ENCODE assay signal across 1 cellular context in the genomic region with DNA sequence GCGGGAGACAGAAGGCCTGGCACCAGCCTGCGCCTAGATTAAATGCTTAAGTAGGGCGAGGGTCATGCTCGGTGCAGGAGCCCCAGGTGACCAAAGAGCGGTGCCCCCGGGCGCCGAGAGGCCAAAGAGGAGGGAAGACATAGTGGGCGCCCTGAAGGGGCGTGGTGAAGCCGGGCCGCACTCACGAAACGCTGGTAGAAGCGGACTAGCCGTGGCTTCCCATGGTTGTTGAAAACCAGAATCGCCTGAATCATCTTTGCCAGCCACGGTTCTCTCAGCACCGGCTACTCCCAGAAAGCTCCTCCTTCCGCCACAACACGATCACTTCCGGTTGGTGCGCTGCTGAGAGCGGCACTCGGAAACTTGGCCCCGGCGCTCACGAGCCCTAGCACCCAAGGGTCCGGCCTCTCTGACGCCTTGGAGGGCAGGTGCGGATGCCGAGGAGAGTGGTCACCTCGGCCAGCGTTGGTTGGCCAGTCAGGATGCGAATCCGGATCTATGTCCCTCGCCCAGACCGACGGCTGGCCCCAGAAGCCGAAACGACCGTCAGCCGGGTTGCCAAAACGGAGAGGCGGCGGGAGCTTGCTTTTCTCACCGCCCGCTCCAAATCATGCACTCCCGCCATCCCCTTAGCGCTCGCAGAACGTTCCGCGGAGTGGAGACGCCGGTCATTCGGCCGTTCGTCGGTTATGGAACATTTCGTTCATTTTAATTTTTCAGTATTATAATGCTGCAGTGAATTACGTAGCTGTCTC.
TF ChIP-seq lines count a peak whose summit lies in the region.

A gene (minus strand): TSS at position 299 of the 755 bp plus-strand sequence. CDS start 45 bp downstream, at position 254.

TF ChIP-seq in HEK293, 187 proteins besides CTCF, POLR2A, EP300 and RAD21 (continued from another document and continues in another):
- TF ChIP-seq ZNF837 (tag by site-specific recombination; IDR thresholded peaks at IDR 0.05), result 0 out of 2 replicates have a peak, but pooled peaks have one; percentile 61
- TF ChIP-seq, protein P1, sequence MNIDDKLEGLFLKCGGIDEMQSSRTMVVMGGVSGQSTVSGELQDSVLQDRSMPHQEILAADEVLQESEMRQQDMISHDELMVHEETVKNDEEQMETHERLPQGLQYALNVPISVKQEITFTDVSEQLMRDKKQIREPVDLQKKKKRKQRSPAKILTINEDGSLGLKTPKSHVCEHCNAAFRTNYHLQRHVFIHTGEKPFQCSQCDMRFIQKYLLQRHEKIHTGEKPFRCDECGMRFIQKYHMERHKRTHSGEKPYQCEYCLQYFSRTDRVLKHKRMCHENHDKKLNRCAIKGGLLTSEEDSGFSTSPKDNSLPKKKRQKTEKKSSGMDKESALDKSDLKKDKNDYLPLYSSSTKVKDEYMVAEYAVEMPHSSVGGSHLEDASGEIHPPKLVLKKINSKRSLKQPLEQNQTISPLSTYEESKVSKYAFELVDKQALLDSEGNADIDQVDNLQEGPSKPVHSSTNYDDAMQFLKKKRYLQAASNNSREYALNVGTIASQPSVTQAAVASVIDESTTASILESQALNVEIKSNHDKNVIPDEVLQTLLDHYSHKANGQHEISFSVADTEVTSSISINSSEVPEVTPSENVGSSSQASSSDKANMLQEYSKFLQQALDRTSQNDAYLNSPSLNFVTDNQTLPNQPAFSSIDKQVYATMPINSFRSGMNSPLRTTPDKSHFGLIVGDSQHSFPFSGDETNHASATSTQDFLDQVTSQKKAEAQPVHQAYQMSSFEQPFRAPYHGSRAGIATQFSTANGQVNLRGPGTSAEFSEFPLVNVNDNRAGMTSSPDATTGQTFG (tag by site-specific recombination; IDR thresholded peaks at IDR 0.05; ENCODE audit: borderline replicate concordance), result peak; percentile 87; the same call in 1 of the 2 replicates
- TF ChIP-seq, protein P2, sequence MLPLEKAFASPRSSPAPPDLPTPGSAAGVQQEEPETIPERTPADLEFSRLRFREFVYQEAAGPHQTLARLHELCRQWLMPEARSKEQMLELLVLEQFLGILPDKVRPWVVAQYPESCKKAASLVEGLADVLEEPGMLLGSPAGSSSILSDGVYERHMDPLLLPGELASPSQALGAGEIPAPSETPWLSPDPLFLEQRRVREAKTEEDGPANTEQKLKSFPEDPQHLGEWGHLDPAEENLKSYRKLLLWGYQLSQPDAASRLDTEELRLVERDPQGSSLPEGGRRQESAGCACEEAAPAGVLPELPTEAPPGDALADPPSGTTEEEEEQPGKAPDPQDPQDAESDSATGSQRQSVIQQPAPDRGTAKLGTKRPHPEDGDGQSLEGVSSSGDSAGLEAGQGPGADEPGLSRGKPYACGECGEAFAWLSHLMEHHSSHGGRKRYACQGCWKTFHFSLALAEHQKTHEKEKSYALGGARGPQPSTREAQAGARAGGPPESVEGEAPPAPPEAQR (tag by site-specific recombination; IDR thresholded peaks at IDR 0.05), result peak; percentile 97
- no peak for TF ChIP-seq ZNF48 (tag by site-specific recombination; IDR thresholded peaks at IDR 0.05)
- peak; percentile 89 for TF ChIP-seq YY2 (tag by site-specific recombination; IDR thresholded peaks at IDR 0.05)
- TF ChIP-seq GLI2 (tag by site-specific recombination; IDR thresholded peaks at IDR 0.05; ENCODE audit: borderline replicate concordance, low read depth), result no peak
- peak; percentile 82 for TF ChIP-seq ZBTB8A (tag by site-specific recombination; IDR thresholded peaks at IDR 0.05)
- TF ChIP-seq ZNF530 (tag by site-specific recombination; IDR thresholded peaks at IDR 0.05; ENCODE audit: low read depth), result no peak
- no peak for TF ChIP-seq ZNF521 (tag by site-specific recombination; IDR thresholded peaks at IDR 0.05)
- no peak for TF ChIP-seq ZNF112 (tag by site-specific recombination; IDR thresholded peaks at IDR 0.05)
- no peak for TF ChIP-seq ZNF658 (tag by site-specific recombination; IDR thresholded peaks at IDR 0.05)
- TF ChIP-seq BCL11A (tag by site-specific recombination; IDR thresholded peaks at IDR 0.05; ENCODE audit: low read depth), result peak; percentile 70; the same call in 1 of the 2 replicates
- TF ChIP-seq, protein P3, sequence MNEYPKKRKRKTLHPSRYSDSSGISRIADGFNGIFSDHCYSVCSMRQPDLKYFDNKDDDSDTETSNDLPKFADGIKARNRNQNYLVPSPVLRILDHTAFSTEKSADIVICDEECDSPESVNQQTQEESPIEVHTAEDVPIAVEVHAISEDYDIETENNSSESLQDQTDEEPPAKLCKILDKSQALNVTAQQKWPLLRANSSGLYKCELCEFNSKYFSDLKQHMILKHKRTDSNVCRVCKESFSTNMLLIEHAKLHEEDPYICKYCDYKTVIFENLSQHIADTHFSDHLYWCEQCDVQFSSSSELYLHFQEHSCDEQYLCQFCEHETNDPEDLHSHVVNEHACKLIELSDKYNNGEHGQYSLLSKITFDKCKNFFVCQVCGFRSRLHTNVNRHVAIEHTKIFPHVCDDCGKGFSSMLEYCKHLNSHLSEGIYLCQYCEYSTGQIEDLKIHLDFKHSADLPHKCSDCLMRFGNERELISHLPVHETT (tag by site-specific recombination; IDR thresholded peaks at IDR 0.05), result peak; percentile 98
- TF ChIP-seq, protein P4, sequence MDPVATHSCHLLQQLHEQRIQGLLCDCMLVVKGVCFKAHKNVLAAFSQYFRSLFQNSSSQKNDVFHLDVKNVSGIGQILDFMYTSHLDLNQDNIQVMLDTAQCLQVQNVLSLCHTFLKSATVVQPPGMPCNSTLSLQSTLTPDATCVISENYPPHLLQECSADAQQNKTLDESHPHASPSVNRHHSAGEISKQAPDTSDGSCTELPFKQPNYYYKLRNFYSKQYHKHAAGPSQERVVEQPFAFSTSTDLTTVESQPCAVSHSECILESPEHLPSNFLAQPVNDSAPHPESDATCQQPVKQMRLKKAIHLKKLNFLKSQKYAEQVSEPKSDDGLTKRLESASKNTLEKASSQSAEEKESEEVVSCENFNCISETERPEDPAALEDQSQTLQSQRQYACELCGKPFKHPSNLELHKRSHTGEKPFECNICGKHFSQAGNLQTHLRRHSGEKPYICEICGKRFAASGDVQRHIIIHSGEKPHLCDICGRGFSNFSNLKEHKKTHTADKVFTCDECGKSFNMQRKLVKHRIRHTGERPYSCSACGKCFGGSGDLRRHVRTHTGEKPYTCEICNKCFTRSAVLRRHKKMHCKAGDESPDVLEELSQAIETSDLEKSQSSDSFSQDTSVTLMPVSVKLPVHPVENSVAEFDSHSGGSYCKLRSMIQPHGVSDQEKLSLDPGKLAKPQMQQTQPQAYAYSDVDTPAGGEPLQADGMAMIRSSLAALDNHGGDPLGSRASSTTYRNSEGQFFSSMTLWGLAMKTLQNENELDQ (tag by site-specific recombination; IDR thresholded peaks at IDR 0.05; ENCODE audit: low read depth), result no peak
- TF ChIP-seq, protein P5, sequence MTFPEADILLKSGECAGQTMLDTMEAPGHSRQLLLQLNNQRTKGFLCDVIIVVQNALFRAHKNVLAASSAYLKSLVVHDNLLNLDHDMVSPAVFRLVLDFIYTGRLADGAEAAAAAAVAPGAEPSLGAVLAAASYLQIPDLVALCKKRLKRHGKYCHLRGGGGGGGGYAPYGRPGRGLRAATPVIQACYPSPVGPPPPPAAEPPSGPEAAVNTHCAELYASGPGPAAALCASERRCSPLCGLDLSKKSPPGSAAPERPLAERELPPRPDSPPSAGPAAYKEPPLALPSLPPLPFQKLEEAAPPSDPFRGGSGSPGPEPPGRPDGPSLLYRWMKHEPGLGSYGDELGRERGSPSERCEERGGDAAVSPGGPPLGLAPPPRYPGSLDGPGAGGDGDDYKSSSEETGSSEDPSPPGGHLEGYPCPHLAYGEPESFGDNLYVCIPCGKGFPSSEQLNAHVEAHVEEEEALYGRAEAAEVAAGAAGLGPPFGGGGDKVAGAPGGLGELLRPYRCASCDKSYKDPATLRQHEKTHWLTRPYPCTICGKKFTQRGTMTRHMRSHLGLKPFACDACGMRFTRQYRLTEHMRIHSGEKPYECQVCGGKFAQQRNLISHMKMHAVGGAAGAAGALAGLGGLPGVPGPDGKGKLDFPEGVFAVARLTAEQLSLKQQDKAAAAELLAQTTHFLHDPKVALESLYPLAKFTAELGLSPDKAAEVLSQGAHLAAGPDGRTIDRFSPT (tag by site-specific recombination; IDR thresholded peaks at IDR 0.05), result peak; percentile 72; the same call in 1 of the 2 replicates
- 0 out of 2 replicates have a peak, but pooled peaks have one; percentile 79 for TF ChIP-seq ZNF624 (tag by site-specific recombination; IDR thresholded peaks at IDR 0.05)
- no peak for TF ChIP-seq ZNF473 (tag by site-specific recombination; IDR thresholded peaks at IDR 0.05)
- TF ChIP-seq ZNF433 (tag by site-specific recombination; IDR thresholded peaks at IDR 0.05; ENCODE audit: low read depth), result no peak
- no peak for TF ChIP-seq ZNF350 (tag by site-specific recombination; IDR thresholded peaks at IDR 0.05)
- TF ChIP-seq, protein P6, sequence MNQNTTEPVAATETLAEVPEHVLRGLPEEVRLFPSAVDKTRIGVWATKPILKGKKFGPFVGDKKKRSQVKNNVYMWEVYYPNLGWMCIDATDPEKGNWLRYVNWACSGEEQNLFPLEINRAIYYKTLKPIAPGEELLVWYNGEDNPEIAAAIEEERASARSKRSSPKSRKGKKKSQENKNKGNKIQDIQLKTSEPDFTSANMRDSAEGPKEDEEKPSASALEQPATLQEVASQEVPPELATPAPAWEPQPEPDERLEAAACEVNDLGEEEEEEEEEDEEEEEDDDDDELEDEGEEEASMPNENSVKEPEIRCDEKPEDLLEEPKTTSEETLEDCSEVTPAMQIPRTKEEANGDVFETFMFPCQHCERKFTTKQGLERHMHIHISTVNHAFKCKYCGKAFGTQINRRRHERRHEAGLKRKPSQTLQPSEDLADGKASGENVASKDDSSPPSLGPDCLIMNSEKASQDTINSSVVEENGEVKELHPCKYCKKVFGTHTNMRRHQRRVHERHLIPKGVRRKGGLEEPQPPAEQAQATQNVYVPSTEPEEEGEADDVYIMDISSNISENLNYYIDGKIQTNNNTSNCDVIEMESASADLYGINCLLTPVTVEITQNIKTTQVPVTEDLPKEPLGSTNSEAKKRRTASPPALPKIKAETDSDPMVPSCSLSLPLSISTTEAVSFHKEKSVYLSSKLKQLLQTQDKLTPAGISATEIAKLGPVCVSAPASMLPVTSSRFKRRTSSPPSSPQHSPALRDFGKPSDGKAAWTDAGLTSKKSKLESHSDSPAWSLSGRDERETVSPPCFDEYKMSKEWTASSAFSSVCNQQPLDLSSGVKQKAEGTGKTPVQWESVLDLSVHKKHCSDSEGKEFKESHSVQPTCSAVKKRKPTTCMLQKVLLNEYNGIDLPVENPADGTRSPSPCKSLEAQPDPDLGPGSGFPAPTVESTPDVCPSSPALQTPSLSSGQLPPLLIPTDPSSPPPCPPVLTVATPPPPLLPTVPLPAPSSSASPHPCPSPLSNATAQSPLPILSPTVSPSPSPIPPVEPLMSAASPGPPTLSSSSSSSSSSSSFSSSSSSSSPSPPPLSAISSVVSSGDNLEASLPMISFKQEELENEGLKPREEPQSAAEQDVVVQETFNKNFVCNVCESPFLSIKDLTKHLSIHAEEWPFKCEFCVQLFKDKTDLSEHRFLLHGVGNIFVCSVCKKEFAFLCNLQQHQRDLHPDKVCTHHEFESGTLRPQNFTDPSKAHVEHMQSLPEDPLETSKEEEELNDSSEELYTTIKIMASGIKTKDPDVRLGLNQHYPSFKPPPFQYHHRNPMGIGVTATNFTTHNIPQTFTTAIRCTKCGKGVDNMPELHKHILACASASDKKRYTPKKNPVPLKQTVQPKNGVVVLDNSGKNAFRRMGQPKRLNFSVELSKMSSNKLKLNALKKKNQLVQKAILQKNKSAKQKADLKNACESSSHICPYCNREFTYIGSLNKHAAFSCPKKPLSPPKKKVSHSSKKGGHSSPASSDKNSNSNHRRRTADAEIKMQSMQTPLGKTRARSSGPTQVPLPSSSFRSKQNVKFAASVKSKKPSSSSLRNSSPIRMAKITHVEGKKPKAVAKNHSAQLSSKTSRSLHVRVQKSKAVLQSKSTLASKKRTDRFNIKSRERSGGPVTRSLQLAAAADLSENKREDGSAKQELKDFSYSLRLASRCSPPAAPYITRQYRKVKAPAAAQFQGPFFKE (tag by site-specific recombination; IDR thresholded peaks at IDR 0.05; ENCODE audit: borderline replicate concordance), result no peak
- no peak for TF ChIP-seq ZNF514 (tag by site-specific recombination; IDR thresholded peaks at IDR 0.05)
- TF ChIP-seq, protein P7, sequence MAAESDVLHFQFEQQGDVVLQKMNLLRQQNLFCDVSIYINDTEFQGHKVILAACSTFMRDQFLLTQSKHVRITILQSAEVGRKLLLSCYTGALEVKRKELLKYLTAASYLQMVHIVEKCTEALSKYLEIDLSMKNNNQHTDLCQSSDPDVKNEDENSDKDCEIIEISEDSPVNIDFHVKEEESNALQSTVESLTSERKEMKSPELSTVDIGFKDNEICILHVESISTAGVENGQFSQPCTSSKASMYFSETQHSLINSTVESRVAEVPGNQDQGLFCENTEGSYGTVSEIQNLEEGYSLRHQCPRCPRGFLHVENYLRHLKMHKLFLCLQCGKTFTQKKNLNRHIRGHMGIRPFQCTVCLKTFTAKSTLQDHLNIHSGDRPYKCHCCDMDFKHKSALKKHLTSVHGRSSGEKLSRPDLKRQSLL (tag by site-specific recombination; IDR thresholded peaks at IDR 0.05), result no peak
- TF ChIP-seq, protein P8, sequence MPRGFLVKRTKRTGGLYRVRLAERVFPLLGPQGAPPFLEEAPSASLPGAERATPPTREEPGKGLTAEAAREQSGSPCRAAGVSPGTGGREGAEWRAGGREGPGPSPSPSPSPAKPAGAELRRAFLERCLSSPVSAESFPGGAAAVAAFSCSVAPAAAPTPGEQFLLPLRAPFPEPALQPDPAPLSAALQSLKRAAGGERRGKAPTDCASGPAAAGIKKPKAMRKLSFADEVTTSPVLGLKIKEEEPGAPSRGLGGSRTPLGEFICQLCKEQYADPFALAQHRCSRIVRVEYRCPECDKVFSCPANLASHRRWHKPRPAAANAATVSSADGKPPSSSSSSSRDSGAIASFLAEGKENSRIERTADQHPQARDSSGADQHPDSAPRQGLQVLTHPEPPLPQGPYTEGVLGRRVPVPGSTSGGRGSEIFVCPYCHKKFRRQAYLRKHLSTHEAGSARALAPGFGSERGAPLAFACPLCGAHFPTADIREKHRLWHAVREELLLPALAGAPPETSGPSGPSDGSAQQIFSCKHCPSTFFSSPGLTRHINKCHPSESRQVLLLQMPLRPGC (tag by site-specific recombination; IDR thresholded peaks at IDR 0.05), result peak; percentile 95
- no peak for TF ChIP-seq ZNF548 (tag by site-specific recombination; IDR thresholded peaks at IDR 0.05)
- TF ChIP-seq, protein P9, sequence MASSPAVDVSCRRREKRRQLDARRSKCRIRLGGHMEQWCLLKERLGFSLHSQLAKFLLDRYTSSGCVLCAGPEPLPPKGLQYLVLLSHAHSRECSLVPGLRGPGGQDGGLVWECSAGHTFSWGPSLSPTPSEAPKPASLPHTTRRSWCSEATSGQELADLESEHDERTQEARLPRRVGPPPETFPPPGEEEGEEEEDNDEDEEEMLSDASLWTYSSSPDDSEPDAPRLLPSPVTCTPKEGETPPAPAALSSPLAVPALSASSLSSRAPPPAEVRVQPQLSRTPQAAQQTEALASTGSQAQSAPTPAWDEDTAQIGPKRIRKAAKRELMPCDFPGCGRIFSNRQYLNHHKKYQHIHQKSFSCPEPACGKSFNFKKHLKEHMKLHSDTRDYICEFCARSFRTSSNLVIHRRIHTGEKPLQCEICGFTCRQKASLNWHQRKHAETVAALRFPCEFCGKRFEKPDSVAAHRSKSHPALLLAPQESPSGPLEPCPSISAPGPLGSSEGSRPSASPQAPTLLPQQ (tag by site-specific recombination; IDR thresholded peaks at IDR 0.05), result peak; percentile 95
- peak; percentile 78 for TF ChIP-seq SCRT2 (tag by site-specific recombination; IDR thresholded peaks at IDR 0.05)
